In the genomic region with DNA sequence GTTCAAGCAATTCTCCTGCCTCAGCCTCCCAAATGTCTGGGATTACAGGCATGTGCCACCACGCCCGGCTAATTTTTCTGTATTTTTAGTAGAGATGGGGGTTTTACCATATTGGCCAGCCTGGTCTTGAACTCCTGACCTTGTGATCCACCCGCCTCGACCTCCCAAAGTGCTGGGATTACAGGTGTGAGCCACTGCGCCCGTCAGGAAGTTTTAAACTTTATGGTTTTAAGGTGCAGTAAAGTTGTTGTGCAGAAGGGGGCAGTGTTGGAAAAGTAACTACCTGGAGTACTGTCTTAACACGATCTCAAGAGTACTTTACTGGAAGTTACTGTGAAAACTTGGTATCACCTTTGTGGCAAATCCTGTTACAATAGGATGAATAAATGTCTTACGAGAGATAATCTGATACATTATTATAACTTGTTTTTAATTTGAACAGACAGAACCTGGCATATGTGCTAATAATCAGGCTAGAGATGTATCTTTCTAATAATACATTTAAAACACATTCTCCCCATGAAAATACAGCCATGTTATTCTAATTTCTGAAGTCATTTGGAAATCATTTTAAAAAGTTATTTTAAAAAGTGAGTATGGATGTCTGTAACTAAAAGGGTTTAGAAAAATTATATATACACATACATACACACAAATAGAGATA, we compare ENCODE assay signal across 8 cellular contexts. TPM values are rescaled to one million over a fixed set of nuclear protein-coding genes. Genes with fewer than 3 reads are reported as not detected.
DNase-seq lines count a peak whose midpoint lies in the region; ATAC-seq and TF ChIP-seq lines count a peak whose summit lies in the region.

No MANE protein-coding gene starts in this region.

- H3K4me3 ChIP-seq in NT2/D1 (ENCODE audit: insufficient read length, low read depth), result no peak overlapping the region

- peak; percentile 48 for ATAC-seq in HG02763 (IDR thresholded peaks at IDR 0.05; ENCODE audit: unreplicated experiment)
- ATAC-seq in omental fat pad (ENCODE audit: low FRiP score), result peak; percentile 68
- no peak for ATAC-seq in HG02798 (IDR thresholded peaks at IDR 0.05; ENCODE audit: poor library complexity, unreplicated experiment)
- ATAC-seq in HG02973 (IDR thresholded peaks at IDR 0.05; ENCODE audit: unreplicated experiment), result no peak

- TF ChIP-seq CTCF in omental fat pad (IDR thresholded peaks at IDR 0.05), result no peak

- H3K36me3 ChIP-seq in NT2/D1 (ENCODE audit: insufficient read depth, insufficient read length, low read length), result no peaks in the 10 kb centered on the region

- H3K27me3 ChIP-seq in NT2/D1 (ENCODE audit: insufficient read depth, insufficient read length), result no peaks in the 10 kb centered on the region

- DNase-seq in DMS 273 (lab: John Stamatoyannopoulos, UW; ENCODE audit: unreplicated experiment) (peak; percentile 79), NT2/D1 (ENCODE audit: low read depth, low spot score) (peak; percentile 73), activated T-cell treated with anti-CD3 and anti-CD28 coated beads for 48 hours (ENCODE audit: low read depth) (peak; percentile 36), fibroblast of peridontal ligament (ENCODE audit: extremely low read depth) (peak; percentile 69), omental fat pad (ENCODE audit: low spot score) (no peak)

- no peaks in the 10 kb centered on the region for H3K4me1 ChIP-seq in NT2/D1 (ENCODE audit: insufficient read depth, insufficient read length)

- no peaks in the 10 kb centered on the region for H3K9me3 ChIP-seq in NT2/D1 (ENCODE audit: insufficient read depth, low read length)

- H3K9ac ChIP-seq in NT2/D1 (ENCODE audit: insufficient read length, low read depth), result no peak overlapping the region

RNA-seq across cellular contexts. Expression of gene SPDYA, which starts 10.8 kb away (rescaled TPM):
- 1 to 10 TPM in 2 of 4 donors, under 1 TPM in 1, not detected in 1; 0.63 to 4.2 (median 1.9) TPM for total RNA-seq in omental fat pad

RNA-seq across cellular contexts. Expression of gene TRMT61B, which starts 48.7 kb away (rescaled TPM):
- 10 to 100 TPM in 1 of 4 donors, 1 to 10 TPM in 3; 5.7 to 11.7 (median 8.8) TPM for total RNA-seq in omental fat pad

Comparison
In these comparisons a context has a peak if more than half of its experiments do, and no peak if none do; other contexts are left out.
1. ATAC-seq: peak in HG02763 (single experiment) and omental fat pad (single experiment); none in HG02798 (single experiment) and HG02973 (single experiment).